In the genomic region with DNA sequence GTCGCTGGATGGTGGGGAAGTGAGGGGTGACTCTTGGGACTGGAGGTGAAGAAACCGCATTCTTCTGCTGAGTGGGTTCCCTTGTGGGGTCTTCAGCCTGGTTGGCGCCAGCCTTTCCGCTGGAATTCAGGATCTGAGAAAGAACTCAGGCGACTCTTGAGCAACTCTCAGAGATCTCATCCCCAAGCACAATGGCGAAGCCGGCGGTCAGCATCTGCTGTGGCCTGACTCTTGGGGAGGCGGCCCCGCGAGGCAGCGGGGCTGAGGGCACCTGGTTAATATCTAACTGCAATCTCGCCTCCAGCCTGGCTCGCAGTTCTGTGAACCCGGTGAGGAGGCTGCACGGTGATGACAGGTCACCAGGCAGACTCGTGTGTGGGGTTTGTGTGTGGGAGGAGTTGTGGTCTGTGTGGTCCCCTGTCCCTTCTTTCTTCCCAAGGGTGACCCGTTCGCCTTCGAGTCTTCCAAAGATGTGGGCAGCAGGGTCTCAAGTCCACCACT, we compare ENCODE assay signal across 8 cellular contexts. TPM values are rescaled to one million over a fixed set of nuclear protein-coding genes. Genes with fewer than 3 reads are reported as not detected.
DNase-seq lines count a peak whose midpoint lies in the region; ATAC-seq and TF ChIP-seq lines count a peak whose summit lies in the region.

No MANE protein-coding gene starts in this region.

- peak overlapping the region; percentile 79 for H3K4me3 ChIP-seq in SJCRH30
- peak overlapping the region; percentile 62 to 83 for H3K4me3 ChIP-seq in body of pancreas
- peak overlapping the region; percentile 82 to 90 (median 86) for H3K4me3 ChIP-seq in skeletal muscle tissue (ENCODE audit: low read length in 3 of 3)

- peaks cover 5 to 7% (median 6%) of the 10 kb centered on the region in 3 donors for H3K27me3 Mint-ChIP-seq in immature natural killer cell (ENCODE audit: low read depth in 3 of 3)

- peak overlapping the region; percentile 59 to 98 (median 94) for H3K27ac Mint-ChIP-seq in immature natural killer cell

- H3K27ac ChIP-seq in SJCRH30, result peak overlapping the region; percentile 59; the same call in 1 of the 2 replicates
- H3K27ac ChIP-seq in body of pancreas, result peak overlapping the region; percentile 86 to 97 (median 94)
- H3K27ac ChIP-seq in skeletal muscle tissue (ENCODE audit: low read depth, low read length), result peak overlapping the region; percentile 93

- H3K9ac ChIP-seq in skeletal muscle tissue (ENCODE audit: low read depth in 1 of 3, low read length in 3 of 3), result peak overlapping the region; percentile 89 to 97 (median 90)

- 1 to 3% methylated on average over 14 to 20 of the region's 20 CpGs for WGBS in body of pancreas, 2 donors

- H3K4me1 ChIP-seq in SJCRH30 (peaks cover 3% of the 10 kb centered on the region; the same call in 1 of the 2 replicates), body of pancreas (peaks cover 17% of the 10 kb centered on the region), skeletal muscle tissue (ENCODE audit: control insufficient read depth in 3 of 3, insufficient read depth in 3 of 3, low read length in 3 of 3) (peaks cover 12 to 20% (median 12%) of the 10 kb centered on the region in 3 donors)

- H3K9me3 ChIP-seq in SJCRH30 (replicated peaks) (no peaks in the 10 kb centered on the region; the same call in 1 of the 2 replicates), body of pancreas (peaks cover 0 to 5% (median 0%) of the 10 kb centered on the region in 3 donors), skeletal muscle tissue (ENCODE audit: control insufficient read depth in 3 of 3, low read length in 3 of 3) (no peaks in the 10 kb centered on the region)

- H3K36me3 Mint-ChIP-seq in immature natural killer cell, result peaks cover 11 to 15% (median 13%) of the 10 kb centered on the region in 3 donors

- H3K36me3 ChIP-seq in SJCRH30 (no peaks in the 10 kb centered on the region), body of pancreas (replicated peaks in 1 of 2; ENCODE audit: insufficient read depth in 1 of 2, low read depth in 2 of 2) (no peaks in the 10 kb centered on the region), skeletal muscle tissue (ENCODE audit: control insufficient read depth in 3 of 3, insufficient read depth in 3 of 3, low read length in 3 of 3) (peaks cover 0 to 3% (median 0%) of the 10 kb centered on the region in 3 donors)

- peaks cover 32 to 34% of the 10 kb centered on the region in 2 donors for H3K4me1 Mint-ChIP-seq in immature natural killer cell

- TF ChIP-seq POLR2A in GM10847 (IDR thresholded peaks at IDR 0.05; ENCODE audit: extremely low read depth, insufficient read length) (peak; percentile 16), body of pancreas (IDR thresholded peaks at IDR 0.05) (no peak)

- ATAC-seq in HG02642 (IDR thresholded peaks at IDR 0.05; ENCODE audit: poor library complexity, unreplicated experiment) (peak; percentile 34), body of pancreas (peak; percentile 47)

- DNase-seq in SJCRH30 (peak; percentile 43 to 57), body of pancreas (peak; percentile 60 to 74 (median 72)), immature natural killer cell (peak in 2 of 3 donors; percentile 13 to 16), NCI-H82 (lab: John Stamatoyannopoulos, UW) (no peak), epidermal melanocyte (ENCODE audit: insufficient read length, low spot score) (no peak)

- no peaks in the 10 kb centered on the region for H3K27me3 ChIP-seq in SJCRH30
- no peaks in the 10 kb centered on the region for H3K27me3 ChIP-seq in body of pancreas
- H3K27me3 ChIP-seq in skeletal muscle tissue (ENCODE audit: control insufficient read depth in 3 of 3, insufficient read depth in 3 of 3, low read length in 3 of 3), result no peaks in the 10 kb centered on the region

- H3K4me3 Mint-ChIP-seq in immature natural killer cell, result peak overlapping the region; percentile 97 to 99 (median 98)

- TF ChIP-seq CTCF in body of pancreas (IDR thresholded peaks at IDR 0.05), result no peak

- peaks cover 0 to 21% (median 6%) of the 10 kb centered on the region in 6 donors for H3K9me3 Mint-ChIP-seq in immature natural killer cell

- intact Hi-C loops in body of pancreas (cut with DNase I), result no loop called here

RNA-seq across cellular contexts. Expression of a gene that starts 0.9 kb away (rescaled TPM):
- total RNA-seq in SJCRH30 (2014; rRNA removed; shearing (Covaris generic)), result 6.0 and 6.2 TPM in 2 replicates
- total RNA-seq in body of pancreas, result 10 to 100 TPM in 1 of 2 donors, 1 to 10 TPM in 1; 7.3 to 13.8 TPM
- polyA plus RNA-seq in immature natural killer cell, result 1 to 10 TPM in 2 of 3 donors, under 1 TPM in 1; 0.14 to 7.9 (median 5.2) TPM
- 5.2 TPM for total RNA-seq in skeletal muscle tissue

RNA-seq across cellular contexts. Expression of a gene that starts 28.9 kb away (rescaled TPM):
- total RNA-seq in SJCRH30 (2014; rRNA removed; shearing (Covaris generic)), result 8.7 and 10.5 TPM in 2 replicates
- 10 to 100 TPM in 1 of 2 donors, 1 to 10 TPM in 1; 4.7 to 11.9 TPM for total RNA-seq in body of pancreas
- polyA plus RNA-seq in immature natural killer cell, result 1 to 10 TPM; 1.7 to 5.0 (median 2.4) TPM
- total RNA-seq in skeletal muscle tissue, result 19.8 TPM

RNA-seq across cellular contexts. Expression of a gene that starts 30.6 kb away (rescaled TPM):
- total RNA-seq in SJCRH30 (2014; rRNA removed; shearing (Covaris generic)), result 3.6 and 5.2 TPM in 2 replicates
- total RNA-seq in body of pancreas, result 1 to 10 TPM; 1.0 to 2.6 TPM
- polyA plus RNA-seq in immature natural killer cell, result 1 to 10 TPM in 1 of 3 donors, not detected in 2; 1.1 TPM
- 7.8 TPM for total RNA-seq in skeletal muscle tissue

RNA-seq across cellular contexts. Expression of a gene that starts 46.4 kb away (rescaled TPM):
- total RNA-seq in SJCRH30 (2014; rRNA removed; shearing (Covaris generic)), result 16.9 and 21.0 TPM in 2 replicates
- 10 to 100 TPM in 1 of 2 donors, 1 to 10 TPM in 1; 6.0 to 11.9 TPM for total RNA-seq in body of pancreas
- 1 to 10 TPM in 2 of 3 donors, under 1 TPM in 1; 0.34 to 4.5 (median 2.4) TPM for polyA plus RNA-seq in immature natural killer cell
- 6.3 TPM for total RNA-seq in skeletal muscle tissue

Comparison
In these comparisons a context has a peak if more than half of its experiments do, and no peak if none do; other contexts are left out.
1. DNase-seq: peak in SJCRH30 (2 of 2), body of pancreas (4 of 4) and immature natural killer cell (2 of 3); none in NCI-H82 (single experiment) and epidermal melanocyte (single experiment).
2. Peak in every context shown above with its lines, with median percentiles within 50 percentile points of each other: H3K27ac ChIP-seq and H3K4me3 ChIP-seq.